16 cellular contexts compared by ENCODE assay signal in genomic region chr14:76931629-76932402, GRCh38.
A peak's percentile ranks its signal among the peaks of the same experiment; 100 is the strongest.
DNase-seq lines count a peak whose midpoint lies in the region; ATAC-seq and TF ChIP-seq lines count a peak whose summit lies in the region.
"Had no signal": no experiment of that assay in that cellular context is flagged by ENCODE, and none has a peak within 500 bp of the region (broad histone marks: within the 10 kb centered on the region; RNA-seq: fewer than 3 reads in every experiment).

No MANE protein-coding gene starts in this region.

- POLR2A ChIA-PET in activated CD4-positive, alpha-beta memory T cell treated with anti-CD3 and anti-CD28 coated beads, Interleukin-2, amount 10 ng/mL, durations not matched to agents 7 days and 5 days (lab: Charles Lee) = interaction anchor here (1.1 to 3.4 kb wide), 2 partner anchors 22 to 24 kb away, joined by 3 to 39 read pairs; no protein-coding TSS in a partner anchor

- ATAC-seq in activated naive CD4-positive, alpha-beta T cell treated with anti-CD3 and anti-CD28 coated beads, Interleukin-2, amount 50 U/mL, for 72 hours = no peak
- ATAC-seq in naive B cell (ENCODE audit: low read depth in 2 of 2) (no peak), HG02973 (IDR thresholded peaks at IDR 0.05; ENCODE audit: unreplicated experiment) (no peak), GM18873 (IDR thresholded peaks at IDR 0.05; ENCODE audit: low FRiP score, unreplicated experiment) (no peak)

- no peak for DNase-seq in activated naive CD4-positive, alpha-beta T cell treated with anti-CD3 and anti-CD28 coated beads, Interleukin-2, amount 50 U/mL, for 72 hours (ENCODE audit: low spot score in 2 of 2)
- DNase-seq in activated naive CD4-positive, alpha-beta T cell treated with anti-CD3 and anti-CD28 coated beads for 36 hours = no peak
- DNase-seq in activated CD4-positive, alpha-beta memory T cell treated with anti-CD3 and anti-CD28 coated beads, Interleukin-2, amount 10 ng/mL, durations not matched to agents 7 days and 5 days = no peak
- DNase-seq in naive B cell (no peak), type B pancreatic cell (ENCODE audit: extremely low spot score, unreplicated experiment) (no peak), HFFc6 (no peak)
- DNase-seq: central memory CD4-positive, alpha-beta T cell; Kasumi-1; left ventricle myocardium inferior; NCI-H1417 treated with DMSO at 0.1 percent for 48 hours; NCI-H510A; retina had no signal

- TF ChIP-seq CTCF in type B pancreatic cell (conservative IDR thresholded peaks at IDR 0.05) = no peak
- TF ChIP-seq CTCF in HFFc6 (IDR thresholded peaks at IDR 0.05) = no peak

- peak overlapping the region; percentile 32 to 77 for H3K27ac Mint-ChIP-seq in activated naive CD4-positive, alpha-beta T cell treated with anti-CD3 and anti-CD28 coated beads, Interleukin-2, amount 50 U/mL, for 72 hours
- H3K27ac Mint-ChIP-seq in activated naive CD4-positive, alpha-beta T cell treated with anti-CD3 and anti-CD28 coated beads for 36 hours = no peak overlapping the region
- H3K27ac Mint-ChIP-seq in activated CD4-positive, alpha-beta memory T cell treated with anti-CD3 and anti-CD28 coated beads, Interleukin-2, amount 10 ng/mL, durations not matched to agents 7 days and 5 days = peak overlapping the region; percentile 53
- H3K27ac Mint-ChIP-seq in naive B cell (peak overlapping the region in 4 of 6 donors; percentile 7 to 43 (median 28)), type B pancreatic cell (peak overlapping the region; percentile 44), HFFc6 (no peak overlapping the region)
- H3K27ac Mint-ChIP-seq: B cell, endodermal cell had no signal

- intact Hi-C loops in activated naive CD4-positive, alpha-beta T cell treated with anti-CD3 and anti-CD28 coated beads for 36 hours (cut with micrococcal nuclease) = no loop called here

- H3K4me3 Mint-ChIP-seq in activated naive CD4-positive, alpha-beta T cell treated with anti-CD3 and anti-CD28 coated beads for 36 hours = no peak overlapping the region
- H3K4me3 Mint-ChIP-seq in activated CD4-positive, alpha-beta memory T cell treated with anti-CD3 and anti-CD28 coated beads, Interleukin-2, amount 10 ng/mL, durations not matched to agents 7 days and 5 days = no peak overlapping the region
- H3K4me3 Mint-ChIP-seq in naive B cell (no peak overlapping the region), type B pancreatic cell (no peak overlapping the region), HFFc6 (no peak overlapping the region)
- H3K4me3 Mint-ChIP-seq: B cell, endodermal cell had no signal

- no peaks in the 10 kb centered on the region for H3K36me3 Mint-ChIP-seq in activated naive CD4-positive, alpha-beta T cell treated with anti-CD3 and anti-CD28 coated beads, Interleukin-2, amount 50 U/mL, for 72 hours
- no peaks in the 10 kb centered on the region for H3K36me3 Mint-ChIP-seq in activated naive CD4-positive, alpha-beta T cell treated with anti-CD3 and anti-CD28 coated beads for 36 hours (ENCODE audit: low read depth)
- H3K36me3 Mint-ChIP-seq in activated CD4-positive, alpha-beta memory T cell treated with anti-CD3 and anti-CD28 coated beads, Interleukin-2, amount 10 ng/mL, durations not matched to agents 7 days and 5 days (ENCODE audit: low read depth) = no peaks in the 10 kb centered on the region
- H3K36me3 Mint-ChIP-seq in naive B cell = no peaks in the 10 kb centered on the region
- no peaks in the 10 kb centered on the region for H3K36me3 Mint-ChIP-seq in type B pancreatic cell
- H3K36me3 Mint-ChIP-seq in HFFc6 (ENCODE audit: low read depth) = no peaks in the 10 kb centered on the region

- no peaks in the 10 kb centered on the region for H3K9me3 Mint-ChIP-seq in activated naive CD4-positive, alpha-beta T cell treated with anti-CD3 and anti-CD28 coated beads, Interleukin-2, amount 50 U/mL, for 72 hours
- no peaks in the 10 kb centered on the region for H3K9me3 Mint-ChIP-seq in activated naive CD4-positive, alpha-beta T cell treated with anti-CD3 and anti-CD28 coated beads for 36 hours
- H3K9me3 Mint-ChIP-seq in activated CD4-positive, alpha-beta memory T cell treated with anti-CD3 and anti-CD28 coated beads, Interleukin-2, amount 10 ng/mL, durations not matched to agents 7 days and 5 days = no peaks in the 10 kb centered on the region
- H3K9me3 Mint-ChIP-seq in naive B cell (no peaks in the 10 kb centered on the region), type B pancreatic cell (no peaks in the 10 kb centered on the region), HFFc6 (no peaks in the 10 kb centered on the region)
- H3K9me3 Mint-ChIP-seq: endodermal cell had no signal

- H3K4me1 Mint-ChIP-seq in activated naive CD4-positive, alpha-beta T cell treated with anti-CD3 and anti-CD28 coated beads for 36 hours (ENCODE audit: low read depth) = peaks cover 55% of the 10 kb centered on the region
- H3K4me1 Mint-ChIP-seq in activated CD4-positive, alpha-beta memory T cell treated with anti-CD3 and anti-CD28 coated beads, Interleukin-2, amount 10 ng/mL, durations not matched to agents 7 days and 5 days = peaks cover 57% of the 10 kb centered on the region
- H3K4me1 Mint-ChIP-seq in naive B cell (peaks cover 15 to 22% (median 19%) of the 10 kb centered on the region in 3 donors), type B pancreatic cell (ENCODE audit: unreplicated experiment) (peaks cover 39% of the 10 kb centered on the region), HFFc6 (ENCODE audit: low read depth) (peaks cover 22% of the 10 kb centered on the region)

- CTCF ChIA-PET in activated naive CD4-positive, alpha-beta T cell treated with anti-CD3 and anti-CD28 coated beads for 36 hours (lab: Charles Lee) = interaction anchor here (1.0 to 1.4 kb wide), 4 partner anchors 15 to 139 kb away, joined by 3 to 4 read pairs (median 3); no protein-coding TSS in a partner anchor
- CTCF ChIA-PET in activated CD4-positive, alpha-beta memory T cell treated with anti-CD3 and anti-CD28 coated beads, Interleukin-2, amount 10 ng/mL, durations not matched to agents 7 days and 5 days (lab: Charles Lee) = interaction anchor here (1.5 to 4.0 kb wide), 3 partner anchors 12 to 122 kb away, joined by 3 to 20 read pairs (median 8); no protein-coding TSS in a partner anchor

- no peaks in the 10 kb centered on the region for H3K27me3 Mint-ChIP-seq in activated naive CD4-positive, alpha-beta T cell treated with anti-CD3 and anti-CD28 coated beads for 36 hours (ENCODE audit: low read depth)
- no peaks in the 10 kb centered on the region for H3K27me3 Mint-ChIP-seq in activated CD4-positive, alpha-beta memory T cell treated with anti-CD3 and anti-CD28 coated beads, Interleukin-2, amount 10 ng/mL, durations not matched to agents 7 days and 5 days
- H3K27me3 Mint-ChIP-seq in naive B cell (peaks cover 0 to 7% (median 0%) of the 10 kb centered on the region in 3 donors), type B pancreatic cell (no peaks in the 10 kb centered on the region), HFFc6 (ENCODE audit: insufficient read depth) (peaks cover 6% of the 10 kb centered on the region)
- H3K27me3 Mint-ChIP-seq: B cell had no signal

Comparison
In these comparisons a context has a peak if more than half of its experiments do, and no peak if none do; other contexts are left out.
1. H3K27ac Mint-ChIP-seq: peak in activated naive CD4-positive, alpha-beta T cell treated with anti-CD3 and anti-CD28 coated beads, Interleukin-2, amount 50 U/mL, for 72 hours (2 of 2), activated CD4-positive, alpha-beta memory T cell treated with anti-CD3 and anti-CD28 coated beads, Interleukin-2, amount 10 ng/mL, durations not matched to agents 7 days and 5 days (single experiment), naive B cell (4 of 6) and type B pancreatic cell (single experiment); none in activated naive CD4-positive, alpha-beta T cell treated with anti-CD3 and anti-CD28 coated beads for 36 hours (single experiment) and HFFc6 (single experiment).